Comparison of ENCODE assay signal across 1 cellular context in genomic region chr11:36460220-36460619, GRCh38.
TF ChIP-seq lines count a peak whose summit lies in the region.

No MANE protein-coding gene starts in this region.

TF ChIP-seq in IMR-90, 13 proteins besides CTCF, POLR2A, EP300 and RAD21 (continued from another document):
- TF ChIP-seq USF2 (IDR thresholded peaks at IDR 0.05; ENCODE audit: low read depth, low read length) (no peak), NFE2L2 (IDR thresholded peaks at IDR 0.05; ENCODE audit: low read depth, low read length) (no peak), CHD1 (IDR thresholded peaks at IDR 0.05; ENCODE audit: low read depth, low read length) (no peak), CEBPB (IDR thresholded peaks at IDR 0.05; ENCODE audit: low read depth, low read length) (no peak), MXI1 (IDR thresholded peaks at IDR 0.05; ENCODE audit: borderline replicate concordance, low read depth, low read length) (no peak), ELK1 (IDR thresholded peaks at IDR 0.05; ENCODE audit: borderline replicate concordance, low read depth, low read length) (no peak), MAZ (IDR thresholded peaks at IDR 0.05; ENCODE audit: borderline replicate concordance, low read depth, low read length) (no peak), RCOR1 (IDR thresholded peaks at IDR 0.05; ENCODE audit: insufficient replicate concordance, low read length) (no peak), BHLHE40 (IDR thresholded peaks at IDR 0.05; ENCODE audit: low read depth, low read length) (no peak)
TF ChIP-seq in IMR-90: peak in this region for 0.
